Comparison of ENCODE assay signal across 34 cellular contexts in genomic region chr7:39339591-39339990, GRCh38.
"Had no signal": no experiment of that assay in that cellular context is flagged by ENCODE, and none has a peak within 500 bp of the region (broad histone marks: within the 10 kb centered on the region; RNA-seq: fewer than 3 reads in every experiment).

No MANE protein-coding gene starts in this region.

- ATAC-seq: activated CD8-positive, alpha-beta T cell treated with anti-CD3 and anti-CD28 coated beads for 36 hours; activated naive CD4-positive, alpha-beta T cell treated with anti-CD3 and anti-CD28 coated beads, Interleukin-2, amount 50 U/mL, for 72 hours; activated T-cell treated with anti-CD3 and anti-CD28 coated beads, Interleukin-2, amount 50 U/mL, for 4 hours; activated T-cell treated with anti-CD3 and anti-CD28 coated beads, Interleukin-2, amount 50 U/mL, for 72 hours; activated T-helper 17 cell treated with anti-CD3 and anti-CD28 coated beads, Interleukin-2, amount 50 U/mL, for 72 hours; body of pancreas had no signal

- H3K27ac ChIP-seq: adrenal gland, body of pancreas, brain microvascular endothelial cell, breast epithelium, VCaP had no signal

- H3K36me3 Mint-ChIP-seq: activated CD4-positive, alpha-beta memory T cell treated with anti-CD3 and anti-CD28 coated beads for 36 hours; activated naive CD4-positive, alpha-beta T cell treated with anti-CD3 and anti-CD28 coated beads, Interleukin-2, amount 50 U/mL, for 72 hours; activated naive CD8-positive, alpha-beta T cell treated with anti-CD3 and anti-CD28 coated beads for 36 hours had no signal

- H3K4me3 ChIP-seq: adrenal gland, body of pancreas, breast epithelium had no signal

- H3K36me3 ChIP-seq: adrenal gland, brain microvascular endothelial cell, breast epithelium had no signal

- H3K4me1 Mint-ChIP-seq: activated B cell treated with CpG ODN at 0.5 μM for 24 hours; activated CD4-positive, alpha-beta T cell treated with anti-CD3 and anti-CD28 coated beads, Interleukin-2, amount 10 ng/mL, durations not matched to agents 24 days and 14 days; activated naive CD8-positive, alpha-beta T cell treated with anti-CD3 and anti-CD28 coated beads for 36 hours; activated T-helper 17 cell treated with anti-CD3 and anti-CD28 coated beads, Interleukin-2, amount 50 U/mL, for 72 hours had no signal

- H3K9me3 Mint-ChIP-seq: activated B cell treated with CpG ODN at 0.5 μM for 24 hours; activated CD4-positive, alpha-beta memory T cell treated with anti-CD3 and anti-CD28 coated beads for 36 hours; activated CD4-positive, alpha-beta T cell treated with anti-CD3 and anti-CD28 coated beads, Interleukin-2, amount 10 ng/mL, durations not matched to agents 24 days and 14 days; activated CD8-positive, alpha-beta T cell treated with anti-CD3 and anti-CD28 coated beads for 36 hours; activated naive CD4-positive, alpha-beta T cell treated with anti-CD3 and anti-CD28 coated beads for 36 hours; activated naive CD4-positive, alpha-beta T cell treated with anti-CD3 and anti-CD28 coated beads, Interleukin-2, amount 50 U/mL, for 72 hours; activated naive CD8-positive, alpha-beta T cell treated with anti-CD3 and anti-CD28 coated beads for 36 hours; activated T-cell treated with anti-CD3 and anti-CD28 coated beads, Interleukin-2, amount 50 U/mL, for 4 hours; activated T-cell treated with anti-CD3 and anti-CD28 coated beads, Interleukin-2, amount 50 U/mL, for 72 hours; activated T-helper 1 cell treated with anti-CD3 and anti-CD28 coated beads, Interleukin-12 subunit alpha, Interleukin-12 subunit beta, Interleukin-2, Interleukin-4 antibody, amounts not matched to agents 30 ng/mL and 10 ng/mL and 1 ng/mL, durations not matched to agents 14 hours and 24 hours and 36 hours; activated T-helper 17 cell treated with anti-CD3 and anti-CD28 coated beads, Interleukin-2, amount 50 U/mL, for 72 hours; T-helper 1 cell treated with Interleukin-12 subunit alpha and Interleukin-12 subunit beta and Interleukin-4 antibody, amounts not matched to agents 30 μg/mL and 1 μg/mL, for 36 hours; T-helper 2 cell treated with Interferon-gamma antibody and Interleukin-4, amounts not matched to agents 5 μg/mL and 100 μg/mL, for 36 hours had no signal

- H3K27me3 Mint-ChIP-seq: activated CD4-positive, alpha-beta memory T cell treated with anti-CD3 and anti-CD28 coated beads for 36 hours had no signal

- H3K9me3 ChIP-seq: adrenal gland, body of pancreas, breast epithelium had no signal

- H3K4me1 ChIP-seq: adrenal gland, body of pancreas, breast epithelium had no signal

- DNase-seq: activated B cell treated with CpG ODN at 0.5 μM for 24 hours; activated CD4-positive, alpha-beta memory T cell treated with anti-CD3 and anti-CD28 coated beads for 36 hours; activated CD4-positive, alpha-beta T cell treated with anti-CD3 and anti-CD28 coated beads for 4 hours; activated CD4-positive, alpha-beta T cell treated with anti-CD3 and anti-CD28 coated beads, Interleukin-2, amount 10 ng/mL, durations not matched to agents 24 days and 14 days; activated CD4-positive, alpha-beta T cell treated with anti-CD3 and anti-CD28 coated beads, Interleukin-2, amount 50 U/mL, for 1 hour; activated CD4-positive, alpha-beta T cell treated with anti-CD3 and anti-CD28 coated beads, Interleukin-2, amount 50 U/mL, for 4 hours; activated CD4-positive, CD25-positive, alpha-beta regulatory T cell treated with anti-CD3 and anti-CD28 coated beads, Interleukin-2, amount 50 U/mL, for 72 hours; activated CD8-positive, alpha-beta memory T cell treated with anti-CD3 and anti-CD28 coated beads, Interleukin-2, amount 50 U/mL, for 4 hours; activated CD8-positive, alpha-beta T cell treated with anti-CD3 and anti-CD28 coated beads for 36 hours; activated effector memory CD4-positive, alpha-beta T cell treated with anti-CD3 and anti-CD28 coated beads, Interleukin-2, amount 50 U/mL, for 16 hours; activated gamma-delta T cell treated with Interleukin-2 at 50 U/mL for 16 hours; activated naive CD4-positive, alpha-beta T cell; activated naive CD4-positive, alpha-beta T cell treated with anti-CD3 and anti-CD28 coated beads for 36 hours; activated naive CD4-positive, alpha-beta T cell treated with anti-CD3 and anti-CD28 coated beads, Interleukin-2, amount 50 U/mL, for 16 hours; activated naive CD8-positive, alpha-beta T cell treated with anti-CD3 and anti-CD28 coated beads for 36 hours; activated T-cell treated with anti-CD3 and anti-CD28 coated beads for 4 hours; activated T-cell treated with anti-CD3 and anti-CD28 coated beads, Interleukin-2, amount 50 U/mL, for 1 hour; activated T-cell treated with anti-CD3 and anti-CD28 coated beads, Interleukin-2, amount 50 U/mL, for 4 hours; activated T-cell treated with anti-CD3 and anti-CD28 coated beads, Interleukin-2, amount 50 U/mL, for 72 hours; adrenal gland; amniotic stem cell; body of pancreas; brain microvascular endothelial cell; SW 1271; T-helper 1 cell; T-helper 2 cell; T-helper 9 cell had no signal

- H3K4me3 Mint-ChIP-seq: activated B cell treated with CpG ODN at 0.5 μM for 24 hours; activated CD4-positive, alpha-beta memory T cell treated with anti-CD3 and anti-CD28 coated beads for 36 hours; activated CD4-positive, alpha-beta T cell treated with anti-CD3 and anti-CD28 coated beads, Interleukin-2, amount 10 ng/mL, durations not matched to agents 24 days and 14 days; activated CD8-positive, alpha-beta T cell treated with anti-CD3 and anti-CD28 coated beads for 36 hours; activated naive CD4-positive, alpha-beta T cell treated with anti-CD3 and anti-CD28 coated beads for 36 hours; activated naive CD8-positive, alpha-beta T cell treated with anti-CD3 and anti-CD28 coated beads for 36 hours; activated T-cell treated with anti-CD3 and anti-CD28 coated beads, Interleukin-2, amount 50 U/mL, for 4 hours; activated T-cell treated with anti-CD3 and anti-CD28 coated beads, Interleukin-2, amount 50 U/mL, for 72 hours; activated T-helper 1 cell treated with anti-CD3 and anti-CD28 coated beads, Interleukin-12 subunit alpha, Interleukin-12 subunit beta, Interleukin-2, Interleukin-4 antibody, amounts not matched to agents 30 ng/mL and 10 ng/mL and 1 ng/mL, durations not matched to agents 14 hours and 24 hours and 36 hours; activated T-helper 17 cell treated with anti-CD3 and anti-CD28 coated beads, Interleukin-2, amount 50 U/mL, for 72 hours; T-helper 1 cell treated with Interleukin-12 subunit alpha and Interleukin-12 subunit beta and Interleukin-4 antibody, amounts not matched to agents 30 μg/mL and 1 μg/mL, for 36 hours; T-helper 2 cell treated with Interferon-gamma antibody and Interleukin-4, amounts not matched to agents 5 μg/mL and 100 μg/mL, for 36 hours had no signal

- H3K27me3 ChIP-seq: adrenal gland, body of pancreas, brain microvascular endothelial cell, breast epithelium had no signal

- H3K27ac Mint-ChIP-seq: activated B cell treated with CpG ODN at 0.5 μM for 24 hours; activated CD4-positive, alpha-beta memory T cell treated with anti-CD3 and anti-CD28 coated beads for 36 hours; activated CD4-positive, alpha-beta T cell treated with anti-CD3 and anti-CD28 coated beads, Interleukin-2, amount 10 ng/mL, durations not matched to agents 24 days and 14 days; activated CD8-positive, alpha-beta T cell treated with anti-CD3 and anti-CD28 coated beads for 36 hours; activated naive CD4-positive, alpha-beta T cell treated with anti-CD3 and anti-CD28 coated beads for 36 hours; activated naive CD4-positive, alpha-beta T cell treated with anti-CD3 and anti-CD28 coated beads, Interleukin-2, amount 50 U/mL, for 72 hours; activated naive CD8-positive, alpha-beta T cell treated with anti-CD3 and anti-CD28 coated beads for 36 hours; activated T-cell treated with anti-CD3 and anti-CD28 coated beads, Interleukin-2, amount 50 U/mL, for 72 hours; activated T-helper 1 cell treated with anti-CD3 and anti-CD28 coated beads, Interleukin-12 subunit alpha, Interleukin-12 subunit beta, Interleukin-2, Interleukin-4 antibody, amounts not matched to agents 30 ng/mL and 10 ng/mL and 1 ng/mL, durations not matched to agents 14 hours and 24 hours and 36 hours; activated T-helper 17 cell treated with anti-CD3 and anti-CD28 coated beads, Interleukin-2, amount 50 U/mL, for 72 hours; T-helper 1 cell treated with Interleukin-12 subunit alpha and Interleukin-12 subunit beta and Interleukin-4 antibody, amounts not matched to agents 30 μg/mL and 1 μg/mL, for 36 hours; T-helper 2 cell treated with Interferon-gamma antibody and Interleukin-4, amounts not matched to agents 5 μg/mL and 100 μg/mL, for 36 hours had no signal
